Comparison of ENCODE assay signal across 2 cellular contexts in genomic region chr9:84754896-84755295, GRCh38.
TF ChIP-seq lines count a peak whose summit lies in the region.

No MANE protein-coding gene starts in this region.

TF ChIP-seq in SK-N-SH, 30 proteins besides CTCF, POLR2A, EP300 and RAD21 (continued from another document):
- TF ChIP-seq, protein P1, sequence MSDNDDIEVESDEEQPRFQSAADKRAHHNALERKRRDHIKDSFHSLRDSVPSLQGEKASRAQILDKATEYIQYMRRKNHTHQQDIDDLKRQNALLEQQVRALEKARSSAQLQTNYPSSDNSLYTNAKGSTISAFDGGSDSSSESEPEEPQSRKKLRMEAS (IDR thresholded peaks at IDR 0.05; ENCODE audit: low read depth), result no peak
- no peak for TF ChIP-seq ZBTB33 (IDR thresholded peaks at IDR 0.05; ENCODE audit: borderline replicate concordance, low read depth)
- TF ChIP-seq RXRA (IDR thresholded peaks at IDR 0.05; ENCODE audit: borderline replicate concordance, low read depth), result no peak
- TF ChIP-seq FOXJ3 (CRISPR knock-in tag; IDR thresholded peaks at IDR 0.05), result no peak
- no peak for TF ChIP-seq SMC3 (IDR thresholded peaks at IDR 0.05; ENCODE audit: low read depth, low read length)
- TF ChIP-seq TEAD4 (IDR thresholded peaks at IDR 0.05; ENCODE audit: borderline replicate concordance, insufficient read depth), result no peak
- no peak for TF ChIP-seq POLR2AphosphoS5 (IDR thresholded peaks at IDR 0.05; ENCODE audit: low read depth, low read length)
- TF ChIP-seq MEF2A (IDR thresholded peaks at IDR 0.05; ENCODE audit: borderline replicate concordance, low read depth), result no peak
- TF ChIP-seq JUND (IDR thresholded peaks at IDR 0.05), result no peak
- TF ChIP-seq FOSL2 (IDR thresholded peaks at IDR 0.05; ENCODE audit: borderline replicate concordance, low read depth), result no peak
- TF ChIP-seq RFX5 (IDR thresholded peaks at IDR 0.05; ENCODE audit: low read length), result no peak
- no peak for TF ChIP-seq MXI1 (IDR thresholded peaks at IDR 0.05; ENCODE audit: low read depth, low read length)
- no peak for TF ChIP-seq ELF1 (IDR thresholded peaks at IDR 0.05)
- TF ChIP-seq NFIC (IDR thresholded peaks at IDR 0.05; ENCODE audit: borderline replicate concordance), result no peak
- no peak for TF ChIP-seq TCF12 (IDR thresholded peaks at IDR 0.05)

TF ChIP-seq in SK-N-SH treated with all-trans-retinoic acid at 6 μM for 48 hours, 23 proteins besides CTCF, POLR2A, EP300 and RAD21:
- TF ChIP-seq, protein P2, sequence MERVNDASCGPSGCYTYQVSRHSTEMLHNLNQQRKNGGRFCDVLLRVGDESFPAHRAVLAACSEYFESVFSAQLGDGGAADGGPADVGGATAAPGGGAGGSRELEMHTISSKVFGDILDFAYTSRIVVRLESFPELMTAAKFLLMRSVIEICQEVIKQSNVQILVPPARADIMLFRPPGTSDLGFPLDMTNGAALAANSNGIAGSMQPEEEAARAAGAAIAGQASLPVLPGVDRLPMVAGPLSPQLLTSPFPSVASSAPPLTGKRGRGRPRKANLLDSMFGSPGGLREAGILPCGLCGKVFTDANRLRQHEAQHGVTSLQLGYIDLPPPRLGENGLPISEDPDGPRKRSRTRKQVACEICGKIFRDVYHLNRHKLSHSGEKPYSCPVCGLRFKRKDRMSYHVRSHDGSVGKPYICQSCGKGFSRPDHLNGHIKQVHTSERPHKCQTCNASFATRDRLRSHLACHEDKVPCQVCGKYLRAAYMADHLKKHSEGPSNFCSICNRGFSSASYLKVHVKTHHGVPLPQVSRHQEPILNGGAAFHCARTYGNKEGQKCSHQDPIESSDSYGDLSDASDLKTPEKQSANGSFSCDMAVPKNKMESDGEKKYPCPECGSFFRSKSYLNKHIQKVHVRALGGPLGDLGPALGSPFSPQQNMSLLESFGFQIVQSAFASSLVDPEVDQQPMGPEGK (CRISPR knock-in tag; IDR thresholded peaks at IDR 0.05; ENCODE audit: borderline replicate concordance), result no peak
- TF ChIP-seq PPARA (CRISPR knock-in tag; IDR thresholded peaks at IDR 0.05; ENCODE audit: borderline replicate concordance) (no peak), ZFP30 (CRISPR knock-in tag; IDR thresholded peaks at IDR 0.05) (no peak), TSHZ2 (CRISPR knock-in tag; IDR thresholded peaks at IDR 0.05) (no peak), TCF4 (CRISPR knock-in tag; IDR thresholded peaks at IDR 0.05; ENCODE audit: borderline replicate concordance) (no peak), ESRRG (CRISPR knock-in tag; IDR thresholded peaks at IDR 0.05) (no peak), ZNF70 (CRISPR knock-in tag; IDR thresholded peaks at IDR 0.05) (no peak), GLIS3 (CRISPR knock-in tag; IDR thresholded peaks at IDR 0.05) (no peak), CSDC2 (CRISPR knock-in tag; IDR thresholded peaks at IDR 0.05) (no peak), OSR1 (CRISPR knock-in tag; IDR thresholded peaks at IDR 0.05) (no peak), ARNTL (CRISPR knock-in tag; IDR thresholded peaks at IDR 0.05; ENCODE audit: borderline replicate concordance, low read depth) (no peak), ZNF565 (CRISPR knock-in tag; conservative IDR thresholded peaks at IDR 0.05; ENCODE audit: low read depth) (no peak), RARB (CRISPR knock-in tag; IDR thresholded peaks at IDR 0.05) (no peak), CREB5 (CRISPR knock-in tag; IDR thresholded peaks at IDR 0.05; ENCODE audit: low read depth) (no peak)
